8 cellular contexts compared by ENCODE assay signal in the genomic region with DNA sequence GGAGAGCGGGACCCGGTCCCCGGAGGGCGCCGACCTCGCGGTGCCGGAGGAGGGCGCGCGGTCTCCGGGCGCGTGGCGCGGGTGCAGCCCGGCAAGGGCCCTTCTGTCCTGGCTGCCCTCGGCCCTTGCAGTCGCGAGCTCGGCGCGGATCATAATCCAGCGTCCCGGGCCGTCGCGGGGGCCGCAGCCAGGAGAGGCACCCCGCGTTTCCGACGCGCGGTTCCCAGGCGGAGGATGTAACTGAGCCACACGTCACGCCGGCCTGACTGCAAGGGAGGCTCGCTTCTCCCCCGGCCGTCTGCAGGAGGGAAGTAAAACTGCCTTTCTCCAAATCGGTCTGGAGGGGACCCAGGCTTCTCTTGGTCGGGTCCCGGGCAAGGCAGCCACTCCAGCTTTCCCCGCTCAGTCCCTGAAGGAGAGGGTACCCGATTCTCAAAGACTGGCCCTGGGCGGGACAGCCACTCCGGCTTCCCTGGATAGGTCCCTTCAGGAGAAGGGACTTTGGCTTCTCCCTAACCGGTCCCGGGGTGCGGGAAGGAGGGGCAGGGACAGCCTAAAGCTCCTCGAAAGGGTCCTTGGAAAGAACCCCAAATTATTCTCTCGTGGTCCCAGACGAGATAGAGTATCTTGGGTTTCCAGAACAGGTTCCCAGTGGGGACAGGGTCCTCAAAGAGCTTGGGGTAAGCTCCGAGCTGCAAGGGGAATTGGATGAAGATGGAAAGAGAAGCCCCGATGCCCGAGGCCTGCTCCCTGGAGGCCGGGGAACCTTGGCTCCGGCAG. TPM values are rescaled to one million over a fixed set of nuclear protein-coding genes. Genes with fewer than 3 reads are reported as not detected.
DNase-seq lines count a peak whose midpoint lies in the region; TF ChIP-seq lines count a peak whose summit lies in the region.

No MANE protein-coding gene starts in this region.

- no peak overlapping the region for H3K4me3 Mint-ChIP-seq in MCF 10A (ENCODE audit: unreplicated experiment)

- 2% methylated on average over 57 of the region's 60 CpGs for WGBS in mesenchymal stem cell
- WGBS in thymus: under 1% methylated on average over 60 of the region's 60 CpGs

- H2BK15ac ChIP-seq in mesenchymal stem cell (ENCODE audit: low read depth, poor library complexity, severe bottlenecking): no peak overlapping the region

- CTCF ChIA-PET in MCF 10A (lab: Yijun Ruan, JAX): interaction anchor here (0.6 to 4.8 kb wide), 8 partner anchors 7 to 285 kb away, joined by 3 to 29 read pairs (median 4); no protein-coding TSS in a partner anchor

- no peak overlapping the region for H4K91ac ChIP-seq in mesenchymal stem cell (ENCODE audit: low read length)

- POLR2A ChIA-PET in MCF 10A (lab: Yijun Ruan, JAX): no interaction called here

- H3K27ac ChIP-seq in breast epithelium: peak overlapping the region; percentile 14 to 56
- H3K27ac ChIP-seq in colonic mucosa: peak overlapping the region; percentile 76
- H3K27ac ChIP-seq in mesenchymal stem cell (ENCODE audit: low read length, poor library complexity, severe bottlenecking): no peak overlapping the region
- no peak overlapping the region for H3K27ac ChIP-seq in thymus (ENCODE audit: low read depth)

- no peak overlapping the region for H3K23ac ChIP-seq in mesenchymal stem cell (ENCODE audit: low read length in 2 of 2)

- H2BK120ac ChIP-seq in mesenchymal stem cell (ENCODE audit: low read depth, low read length): no peak overlapping the region

- peak overlapping the region; percentile 79 for H3K4me2 ChIP-seq in mesenchymal stem cell (ENCODE audit: low read length, poor library complexity, severe bottlenecking)

- H4K8ac ChIP-seq in mesenchymal stem cell (ENCODE audit: low read length): no peak overlapping the region

- H3K27ac Mint-ChIP-seq in MCF 10A (ENCODE audit: low read depth, unreplicated experiment): no peak overlapping the region

- no peaks in the 10 kb centered on the region for H3K4me1 ChIP-seq in breast epithelium
- H3K4me1 ChIP-seq in colonic mucosa: peaks cover 6% of the 10 kb centered on the region
- H3K4me1 ChIP-seq in mesenchymal stem cell (ENCODE audit: control insufficient read depth, insufficient read depth, low read depth, low read length): peaks cover 19% of the 10 kb centered on the region
- H3K4me1 ChIP-seq in thymus (ENCODE audit: control insufficient read depth, insufficient read depth, low read length): peaks cover 6% of the 10 kb centered on the region

- H3K27me3 Mint-ChIP-seq in MCF 10A (ENCODE audit: insufficient read depth, unreplicated experiment): peaks cover 93% of the 10 kb centered on the region

- no peaks in the 10 kb centered on the region for H3K36me3 Mint-ChIP-seq in MCF 10A (ENCODE audit: insufficient read depth, unreplicated experiment)

- H3K4me3 ChIP-seq in breast epithelium (peak overlapping the region; percentile 35 to 71 (median 57)), colonic mucosa (peak overlapping the region; percentile 56), mesenchymal stem cell (ENCODE audit: insufficient read depth in 1 of 2, low read depth in 1 of 2, low read length in 2 of 2) (peak overlapping the region in 1 of 2 experiments; percentile 80), thymus (ENCODE audit: low read length) (peak overlapping the region; percentile 28)

- H3K4ac ChIP-seq in mesenchymal stem cell (ENCODE audit: low read depth in 1 of 2, low read length in 2 of 2): no peak overlapping the region

- intact Hi-C loops in breast epithelium (cut with DNase I; ENCODE audit: low total_unique reads): loop anchor here (10.0 kb wide), 1 partner anchor 281 kb away; no protein-coding TSS in a partner anchor
- intact Hi-C loops in MCF 10A (cut with micrococcal nuclease): no loop called here
- intact Hi-C loops in colonic mucosa (cut with DNase I): no loop called here

- peaks cover 0 to 42% of the 10 kb centered on the region in 2 donors for H3K27me3 ChIP-seq in breast epithelium
- H3K27me3 ChIP-seq in colonic mucosa: no peaks in the 10 kb centered on the region
- peaks cover 6 to 85% of the 10 kb centered on the region in 2 experiments for H3K27me3 ChIP-seq in mesenchymal stem cell (ENCODE audit: control insufficient read depth in 1 of 2, insufficient read depth in 1 of 2, low read length in 2 of 2)
- peaks cover 55% of the 10 kb centered on the region for H3K27me3 ChIP-seq in thymus (ENCODE audit: control insufficient read depth, insufficient read depth)

- peak in 1 of 3 donors; percentile 9 for TF ChIP-seq CTCF in breast epithelium (IDR thresholded peaks at IDR 0.05)
- no peak for TF ChIP-seq CTCF in MCF 10A (IDR thresholded peaks at IDR 0.05; ENCODE audit: unreplicated experiment)
- TF ChIP-seq CTCF in colonic mucosa (IDR thresholded peaks at IDR 0.05): no peak

- H3K18ac ChIP-seq in mesenchymal stem cell (ENCODE audit: low read depth in 1 of 2, low read length in 2 of 2): no peak overlapping the region

- no peaks in the 10 kb centered on the region for H3K9me3 Mint-ChIP-seq in MCF 10A (ENCODE audit: unreplicated experiment)

- H3K36me3 ChIP-seq in breast epithelium (no peaks in the 10 kb centered on the region), colonic mucosa (no peaks in the 10 kb centered on the region), mesenchymal stem cell (ENCODE audit: control insufficient read depth in 1 of 2, insufficient read depth in 2 of 2, low read depth in 1 of 2, low read length in 2 of 2) (no peaks in the 10 kb centered on the region), thymus (ENCODE audit: control insufficient read depth, insufficient read depth) (no peaks in the 10 kb centered on the region)

- no peaks in the 10 kb centered on the region for H3K4me1 Mint-ChIP-seq in MCF 10A (ENCODE audit: insufficient read depth, unreplicated experiment)

- H2AFZ ChIP-seq in mesenchymal stem cell (ENCODE audit: low read depth, low read length): no peak overlapping the region

- no TSS peak for BruUV-seq in MCF 10A (replicated peaks; lab: Mats Ljungman, UMichigan)

- no peak for DNase-seq in breast epithelium (ENCODE audit: low spot score in 2 of 2)
- no peak for DNase-seq in MCF 10A (ENCODE audit: unreplicated experiment)
- DNase-seq in colonic mucosa: peak; percentile 64
- peak; percentile 18 for DNase-seq in mesenchymal stem cell
- no peak for DNase-seq in NCI-H2196 (lab: John Stamatoyannopoulos, UW; ENCODE audit: unreplicated experiment)
- no peak for DNase-seq in NCI-H187 (lab: John Stamatoyannopoulos, UW)
- no peak for DNase-seq in NK-92 (lab: John Stamatoyannopoulos, UW; ENCODE audit: unreplicated experiment)

- no peak overlapping the region for H2BK5ac ChIP-seq in mesenchymal stem cell (ENCODE audit: low read depth, low read length, poor library complexity, severe bottlenecking)

- H3K9ac ChIP-seq in colonic mucosa (ENCODE audit: low read depth in 2 of 2, low read length in 2 of 2) (peak overlapping the region; percentile 45 to 82), mesenchymal stem cell (ENCODE audit: low read length) (peak overlapping the region; percentile 77)

- H3K79me1 ChIP-seq in mesenchymal stem cell (replicated peaks; ENCODE audit: low read length, poor library complexity, severe bottlenecking): no peaks in the 10 kb centered on the region

- no peak overlapping the region for H3K14ac ChIP-seq in mesenchymal stem cell (ENCODE audit: low read length in 2 of 2)

- no peak overlapping the region for H2BK12ac ChIP-seq in mesenchymal stem cell (ENCODE audit: low read length in 2 of 2)

- no peaks in the 10 kb centered on the region for H3K9me3 ChIP-seq in breast epithelium
- no peaks in the 10 kb centered on the region for H3K9me3 ChIP-seq in colonic mucosa
- H3K9me3 ChIP-seq in mesenchymal stem cell (ENCODE audit: control insufficient read depth, low read length): no peaks in the 10 kb centered on the region
- H3K9me3 ChIP-seq in thymus (ENCODE audit: control insufficient read depth): peaks cover 1% of the 10 kb centered on the region

- no peak overlapping the region for H2AK5ac ChIP-seq in mesenchymal stem cell (ENCODE audit: low read length, severe bottlenecking)

- TF ChIP-seq POLR2A in breast epithelium (IDR thresholded peaks at IDR 0.05): no peak

RNA-seq across cellular contexts. Expression of a gene that starts 0.8 kb away (rescaled TPM):
- 100 to 1,000 TPM in 1 of 3 donors, 10 to 100 TPM in 2; 30.1 to 133 (median 34.7) TPM for total RNA-seq in breast epithelium
- total RNA-seq in MCF 10A (2022): not detected in 2 replicates
- total RNA-seq in colonic mucosa: 10 to 100 TPM; 91.4 to 93.9 TPM
- 0.01 TPM for polyA plus RNA-seq in mesenchymal stem cell (2013, experiment 1 of 2)
- polyA plus RNA-seq in mesenchymal stem cell (2013, experiment 2 of 2): not detected
- polyA plus RNA-seq in thymus: 1.6 TPM

Comparison
In these comparisons a context has a peak if more than half of its experiments do, and no peak if none do; other contexts are left out.
1. RNA of a gene that starts 0.8 kb away (total RNA-seq): 91.4 to 93.9 TPM in colonic mucosa and 30.1 to 133 TPM in breast epithelium; not detected in MCF 10A; every median in the first group is over 10 times any median in the second.
2. DNase-seq: peak in colonic mucosa (single experiment) and mesenchymal stem cell (single experiment); none in breast epithelium (0 of 2), MCF 10A (single experiment), NCI-H2196 (single experiment), NCI-H187 (0 of 2) and NK-92 (single experiment).
3. H3K27ac ChIP-seq: peak in breast epithelium (2 of 2) and colonic mucosa (single experiment); none in mesenchymal stem cell (single experiment) and thymus (single experiment).